In the genomic region with DNA sequence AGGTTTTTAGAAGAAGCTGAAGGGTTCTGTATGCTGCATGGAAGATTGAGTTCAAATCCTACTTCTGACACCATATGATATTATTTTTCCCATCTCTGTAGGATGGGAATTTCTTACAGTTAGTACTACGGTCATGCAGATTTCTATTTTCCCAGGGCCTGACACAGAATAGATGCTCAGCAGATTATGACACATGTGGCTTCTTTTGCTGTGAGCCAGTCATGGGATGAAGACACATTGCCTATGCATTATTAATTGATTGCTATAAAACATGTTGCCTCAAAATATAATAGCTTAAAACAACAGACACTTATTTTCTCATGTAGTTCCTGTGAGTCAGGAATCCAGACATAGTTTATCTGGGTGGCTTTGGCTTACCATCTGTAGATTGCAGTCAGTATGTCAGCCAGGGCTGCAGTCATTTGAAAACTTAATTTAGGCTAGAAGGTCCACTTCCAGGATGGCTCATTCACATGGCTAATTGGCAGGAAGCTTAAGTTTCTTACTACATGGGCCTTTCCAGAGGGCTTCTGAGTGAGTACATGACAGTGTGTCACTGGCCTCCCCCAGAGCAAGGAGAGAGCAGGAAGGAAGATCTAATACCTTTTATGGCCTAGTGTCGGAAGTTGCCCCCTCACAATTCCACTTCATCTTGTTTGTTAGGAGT, we compare ENCODE assay signal across 8 cellular contexts.
DNase-seq lines count a peak whose midpoint lies in the region; ATAC-seq lines count a peak whose summit lies in the region.

No MANE protein-coding gene starts in this region.

- H3K4me3 ChIP-seq in adipocyte (ENCODE audit: low read length) = no peak overlapping the region
- no peak overlapping the region for H3K4me3 ChIP-seq in effector memory CD4-positive, alpha-beta T cell (ENCODE audit: insufficient read depth, low read depth, low read length, poor library complexity, severe bottlenecking)

- H3K27ac ChIP-seq in effector memory CD4-positive, alpha-beta T cell (ENCODE audit: insufficient read depth, low read length, poor library complexity, severe bottlenecking) = no peak overlapping the region

- H3K27me3 ChIP-seq in adipocyte (replicated peaks; ENCODE audit: control insufficient read depth, insufficient read depth, low read length) = no peaks in the 10 kb centered on the region
- H3K27me3 ChIP-seq in effector memory CD4-positive, alpha-beta T cell (replicated peaks; ENCODE audit: control insufficient read depth, insufficient read depth, low read length, poor library complexity, severe bottlenecking) = no peaks in the 10 kb centered on the region

- no peak for ATAC-seq in HG02763 (IDR thresholded peaks at IDR 0.05; ENCODE audit: unreplicated experiment)

- H3K4me1 ChIP-seq in adipocyte (ENCODE audit: control insufficient read depth, insufficient read depth, low read length) = peaks cover 37% of the 10 kb centered on the region
- H3K4me1 ChIP-seq in effector memory CD4-positive, alpha-beta T cell (ENCODE audit: control insufficient read depth, insufficient read depth, low read length, poor library complexity, severe bottlenecking) = peaks cover 9% of the 10 kb centered on the region

- DNase-seq in AG08396 (ENCODE audit: low spot score) (peak; percentile 27), HK-2 (ENCODE audit: unreplicated experiment) (peak; percentile 70), adipocyte (ENCODE audit: low read depth) (peak; percentile 57), left kidney (ENCODE audit: low read depth, low spot score) (peak; percentile 58), activated gamma-delta T cell treated with Interleukin-2 at 50 U/mL for 16 hours (no peak)
- DNase-seq in effector memory CD4-positive, alpha-beta T cell = no peak
- DNase-seq in NK-92 treated with Interleukin-12 subunit alpha and Interleukin-12 subunit beta, amount 100 ng/mL, for 24 hours (lab: John Stamatoyannopoulos, UW) = no peak

- no peaks in the 10 kb centered on the region for H3K9me3 ChIP-seq in adipocyte (ENCODE audit: control insufficient read depth, low read length)
- H3K9me3 ChIP-seq in effector memory CD4-positive, alpha-beta T cell (ENCODE audit: control insufficient read depth, low read length) = no peaks in the 10 kb centered on the region

- peaks cover 26% of the 10 kb centered on the region for H3K36me3 ChIP-seq in adipocyte (ENCODE audit: control insufficient read depth, insufficient read depth, low read length, severe bottlenecking)
- peaks cover 8% of the 10 kb centered on the region for H3K36me3 ChIP-seq in effector memory CD4-positive, alpha-beta T cell (ENCODE audit: control insufficient read depth, insufficient read depth, low read length)

- no peak overlapping the region for H3K9ac ChIP-seq in adipocyte (ENCODE audit: low read length)

Comparison
In these comparisons a context has a peak if more than half of its experiments do, and no peak if none do; other contexts are left out.
1. DNase-seq: peak in AG08396 (single experiment), HK-2 (single experiment), adipocyte (single experiment) and left kidney (single experiment); none in activated gamma-delta T cell treated with Interleukin-2 at 50 U/mL for 16 hours (single experiment), effector memory CD4-positive, alpha-beta T cell (0 of 3) and NK-92 treated with Interleukin-12 subunit alpha and Interleukin-12 subunit beta, amount 100 ng/mL, for 24 hours (single experiment).